ENCODE assay signal across 1 cellular context in genomic region chr5:142784405-142784955, GRCh38.
TF ChIP-seq lines count a peak whose summit lies in the region.

No MANE protein-coding gene starts in this region.

TF ChIP-seq in HEK293, 187 proteins besides CTCF, POLR2A, EP300 and RAD21 (continued from another document):
- TF ChIP-seq ZNF692 (tag by site-specific recombination; IDR thresholded peaks at IDR 0.05) (0 out of 2 replicates have a peak, but pooled peaks have one; percentile 12), ZSCAN30 (tag by site-specific recombination; IDR thresholded peaks at IDR 0.05) (no peak), PRDM6 (tag by site-specific recombination; IDR thresholded peaks at IDR 0.05) (peak; percentile 43; the same call in 1 of the 2 replicates), ZNF394 (tag by site-specific recombination; IDR thresholded peaks at IDR 0.05; ENCODE audit: borderline replicate concordance) (no peak), ZNF449 (tag by site-specific recombination; IDR thresholded peaks at IDR 0.05) (peak; percentile 20; the same call in 1 of the 2 replicates)
